In the genomic region with DNA sequence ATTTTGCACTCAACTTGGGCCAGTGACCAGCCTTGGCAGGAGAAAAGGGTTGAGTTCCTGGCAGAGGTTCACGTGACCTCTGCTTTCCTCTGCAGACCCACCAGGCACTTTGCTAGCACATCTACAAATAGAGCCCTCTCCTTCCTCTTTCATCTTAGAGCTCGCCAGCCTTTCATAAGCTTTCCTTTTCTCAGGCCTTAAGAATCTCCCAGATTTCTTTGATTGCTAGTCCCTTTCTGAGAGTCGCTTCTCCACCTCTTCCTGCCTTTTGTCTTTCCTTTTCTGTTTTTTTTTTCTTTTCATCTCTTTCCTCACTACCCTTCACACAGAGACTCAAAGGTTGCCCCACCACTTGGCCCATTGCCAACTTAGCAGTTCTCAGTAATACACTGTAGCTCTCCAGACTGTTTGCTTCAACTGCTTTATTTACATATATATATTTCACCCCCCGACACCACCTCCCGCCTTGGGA, we compare ENCODE assay signal across 10 cellular contexts.
DNase-seq lines count a peak whose midpoint lies in the region; ATAC-seq and TF ChIP-seq lines count a peak whose summit lies in the region.
"Had no signal": no experiment of that assay in that cellular context is flagged by ENCODE, and none has a peak within 500 bp of the region (broad histone marks: within the 10 kb centered on the region; RNA-seq: fewer than 3 reads in every experiment).

No MANE protein-coding gene starts in this region.

- no peaks in the 10 kb centered on the region for H3K27me3 ChIP-seq in HL-60 (ENCODE audit: insufficient read depth, poor library complexity, severe bottlenecking)
- H3K27me3 ChIP-seq: ascending aorta had no signal

- H3K4me3 ChIP-seq in HL-60 (replicated peaks; ENCODE audit: insufficient read depth, low read length) (peak overlapping the region; percentile 12), fibroblast of pulmonary artery (replicated peaks; ENCODE audit: low read depth, low read length) (no peak overlapping the region)
- H3K4me3 ChIP-seq: ascending aorta had no signal

- TF ChIP-seq CTCF in HL-60 (IDR thresholded peaks at IDR 0.05; ENCODE audit: insufficient read depth, low read length) (no peak), fibroblast of pulmonary artery (IDR thresholded peaks at IDR 0.05; ENCODE audit: low read length, missing control alignments) (no peak)

- H3K27ac ChIP-seq in HL-60 (replicated peaks) = no peak overlapping the region
- H3K27ac ChIP-seq: ascending aorta had no signal

- ATAC-seq in GM18870 (IDR thresholded peaks at IDR 0.05; ENCODE audit: unreplicated experiment) (no peak), HG03354 (IDR thresholded peaks at IDR 0.05; ENCODE audit: poor library complexity, severe bottlenecking, unreplicated experiment) (no peak)

- peak; percentile 22 to 81 for DNase-seq in HL-60 (ENCODE audit: low read depth in 1 of 2, low spot score in 1 of 2)
- peak; percentile 71 to 85 for DNase-seq in NOMO-1 (lab: John Stamatoyannopoulos, UW; ENCODE audit: unreplicated experiment in 2 of 2)
- DNase-seq in fibroblast of pulmonary artery (ENCODE audit: low read depth) = peak; percentile 78
- DNase-seq in putamen (ENCODE audit: low spot score) = peak; percentile 7
- DNase-seq in hepatic stellate cell (ENCODE audit: low spot score) = no peak
- DNase-seq in activated effector memory CD4-positive, alpha-beta T cell treated with anti-CD3 and anti-CD28 coated beads, Interleukin-2, amount 50 U/mL, for 16 hours = no peak
- DNase-seq: immature natural killer cell had no signal

Comparison
In these comparisons a context has a peak if more than half of its experiments do, and no peak if none do; other contexts are left out.
1. DNase-seq: peak in HL-60 (2 of 2), NOMO-1 (2 of 2), fibroblast of pulmonary artery (single experiment) and putamen (single experiment); none in hepatic stellate cell (single experiment) and activated effector memory CD4-positive, alpha-beta T cell treated with anti-CD3 and anti-CD28 coated beads, Interleukin-2, amount 50 U/mL, for 16 hours (single experiment).